17 cellular contexts compared by ENCODE assay signal in the genomic region with DNA sequence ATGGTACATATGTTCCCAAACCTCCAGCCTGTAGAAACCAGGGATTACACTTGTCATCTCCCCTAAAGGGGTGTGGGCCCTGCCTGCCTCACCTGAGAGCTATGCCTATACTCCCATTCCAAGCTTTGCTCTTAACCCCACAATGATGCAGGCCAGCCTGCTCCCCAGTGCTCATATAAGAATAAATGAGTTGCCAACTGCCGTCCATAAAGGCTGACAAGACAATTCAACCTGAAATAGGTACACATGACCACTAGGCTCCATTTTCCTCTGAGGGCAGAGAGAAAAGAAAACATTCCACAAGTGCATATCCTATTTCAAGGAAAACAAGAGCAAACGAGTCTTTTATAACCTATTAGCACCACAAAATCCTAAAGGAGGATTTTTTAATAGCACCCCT. TPM values are rescaled to one million over a fixed set of nuclear protein-coding genes. Genes with fewer than 3 reads are reported as not detected.
DNase-seq lines count a peak whose midpoint lies in the region; ATAC-seq and TF ChIP-seq lines count a peak whose summit lies in the region.
"Had no signal": no experiment of that assay in that cellular context is flagged by ENCODE, and none has a peak within 500 bp of the region (broad histone marks: within the 10 kb centered on the region; RNA-seq: fewer than 3 reads in every experiment).

No MANE protein-coding gene starts in this region.

- WGBS in upper lobe of left lung, 2 donors, result 81 to 82% methylated on average over 2 of the region's 2 CpGs

- no peak for DNase-seq in activated CD4-positive, alpha-beta memory T cell treated with anti-CD3 and anti-CD28 coated beads for 36 hours
- no peak for DNase-seq in activated CD4-positive, alpha-beta memory T cell treated with anti-CD3 and anti-CD28 coated beads, Interleukin-2, amount 10 ng/mL, durations not matched to agents 7 days and 5 days
- DNase-seq in DMS53 (lab: John Stamatoyannopoulos, UW) (peak; percentile 53), mesothelial cell of epicardium (ENCODE audit: low spot score in 2 of 2, unreplicated experiment in 2 of 2) (peak in 1 of 2 experiments; percentile 36), upper lobe of left lung (no peak), NCI-H226 (no peak), upper lobe of right lung (no peak)
- no peak for DNase-seq in activated naive CD8-positive, alpha-beta T cell treated with anti-CD3 and anti-CD28 coated beads, Interleukin-2, amount 10 ng/mL, durations not matched to agents 7 days and 5 days
- DNase-seq: anterior cingulate cortex, glutamatergic neuron, NCI-H187, NCI-H774 had no signal

- no peak for TF ChIP-seq POLR2A in upper lobe of left lung (IDR thresholded peaks at IDR 0.05)

- no peak for TF ChIP-seq EP300 in upper lobe of left lung (IDR thresholded peaks at IDR 0.05)

- POLR2A ChIA-PET in activated CD4-positive, alpha-beta memory T cell treated with anti-CD3 and anti-CD28 coated beads for 36 hours (lab: Charles Lee), result no interaction called here
- POLR2A ChIA-PET in activated CD4-positive, alpha-beta memory T cell treated with anti-CD3 and anti-CD28 coated beads, Interleukin-2, amount 10 ng/mL, durations not matched to agents 7 days and 5 days (lab: Charles Lee), result interaction anchor here (1.0 to 2.3 kb wide), 4 partner anchors 10 to 37 kb away, joined by 3 to 11 read pairs (median 6); a partner anchor contains a TSS
- POLR2A ChIA-PET in activated naive CD8-positive, alpha-beta T cell treated with anti-CD3 and anti-CD28 coated beads, Interleukin-2, amount 10 ng/mL, durations not matched to agents 7 days and 5 days (lab: Charles Lee), result interaction anchor here (0.7 to 2.7 kb wide), 3 partner anchors 29 to 109 kb away, joined by 4 to 10 read pairs (median 5); a partner anchor contains a TSS

- peaks cover 0 to 87% (median 46%) of the 10 kb centered on the region in 4 donors for H3K36me3 ChIP-seq in upper lobe of left lung
- peaks cover 72% of the 10 kb centered on the region for H3K36me3 ChIP-seq in upper lobe of right lung
- H3K36me3 ChIP-seq: ovary had no signal

- H3K4me3 Mint-ChIP-seq in activated CD4-positive, alpha-beta memory T cell treated with anti-CD3 and anti-CD28 coated beads for 36 hours, result no peak overlapping the region
- no peak overlapping the region for H3K4me3 Mint-ChIP-seq in activated CD4-positive, alpha-beta memory T cell treated with anti-CD3 and anti-CD28 coated beads, Interleukin-2, amount 10 ng/mL, durations not matched to agents 7 days and 5 days
- H3K4me3 Mint-ChIP-seq in activated naive CD8-positive, alpha-beta T cell treated with anti-CD3 and anti-CD28 coated beads, Interleukin-2, amount 10 ng/mL, durations not matched to agents 7 days and 5 days, result no peak overlapping the region
- no peak overlapping the region for H3K4me3 Mint-ChIP-seq in mesothelial cell of epicardium

- peaks cover 40% of the 10 kb centered on the region for H3K4me1 Mint-ChIP-seq in activated CD4-positive, alpha-beta memory T cell treated with anti-CD3 and anti-CD28 coated beads for 36 hours (ENCODE audit: low read depth)
- peaks cover 11% of the 10 kb centered on the region for H3K4me1 Mint-ChIP-seq in activated CD4-positive, alpha-beta memory T cell treated with anti-CD3 and anti-CD28 coated beads, Interleukin-2, amount 10 ng/mL, durations not matched to agents 7 days and 5 days
- H3K4me1 Mint-ChIP-seq in activated naive CD8-positive, alpha-beta T cell treated with anti-CD3 and anti-CD28 coated beads, Interleukin-2, amount 10 ng/mL, durations not matched to agents 7 days and 5 days, result peaks cover 32% of the 10 kb centered on the region
- peaks cover 13% of the 10 kb centered on the region for H3K4me1 Mint-ChIP-seq in mesothelial cell of epicardium

- intact Hi-C loops in activated CD4-positive, alpha-beta memory T cell treated with anti-CD3 and anti-CD28 coated beads for 36 hours (cut with micrococcal nuclease), result no loop called here
- intact Hi-C loops in upper lobe of right lung (cut with DNase I), result no loop called here

- H3K9me3 ChIP-seq in upper lobe of left lung, result no peaks in the 10 kb centered on the region
- H3K9me3 ChIP-seq in upper lobe of right lung, result no peaks in the 10 kb centered on the region
- H3K9me3 ChIP-seq: ovary, tibial nerve had no signal

- peaks cover 28 to 65% (median 35%) of the 10 kb centered on the region in 4 donors for H3K4me1 ChIP-seq in upper lobe of left lung
- H3K4me1 ChIP-seq in upper lobe of right lung, result peaks cover 28% of the 10 kb centered on the region

- TF ChIP-seq CTCF in mesothelial cell of epicardium (IDR thresholded peaks at IDR 0.05; ENCODE audit: unreplicated experiment) (no peak), upper lobe of left lung (IDR thresholded peaks at IDR 0.05) (no peak), upper lobe of right lung (IDR thresholded peaks at IDR 0.05) (no peak)

- H3K4me3 ChIP-seq in upper lobe of left lung (no peak overlapping the region), upper lobe of right lung (no peak overlapping the region)
- H3K4me3 ChIP-seq: coronary artery, ovary, tibial nerve had no signal

- CTCF ChIA-PET in activated CD4-positive, alpha-beta memory T cell treated with anti-CD3 and anti-CD28 coated beads for 36 hours (lab: Charles Lee), result interaction anchor here (0.8 to 28.4 kb wide), 6 partner anchors 10 to 122 kb away, joined by 3 to 981 read pairs (median 4); no protein-coding TSS in a partner anchor
- CTCF ChIA-PET in activated CD4-positive, alpha-beta memory T cell treated with anti-CD3 and anti-CD28 coated beads, Interleukin-2, amount 10 ng/mL, durations not matched to agents 7 days and 5 days (lab: Charles Lee), result interaction anchor here (0.7 to 19.9 kb wide), 5 partner anchors 9 to 253 kb away, joined by 3 to 348 read pairs (median 8); a partner anchor contains a TSS

- peak overlapping the region; percentile 55 for H3K27ac Mint-ChIP-seq in activated CD4-positive, alpha-beta memory T cell treated with anti-CD3 and anti-CD28 coated beads for 36 hours
- no peak overlapping the region for H3K27ac Mint-ChIP-seq in activated CD4-positive, alpha-beta memory T cell treated with anti-CD3 and anti-CD28 coated beads, Interleukin-2, amount 10 ng/mL, durations not matched to agents 7 days and 5 days
- peak overlapping the region; percentile 59 for H3K27ac Mint-ChIP-seq in activated naive CD8-positive, alpha-beta T cell treated with anti-CD3 and anti-CD28 coated beads, Interleukin-2, amount 10 ng/mL, durations not matched to agents 7 days and 5 days
- H3K27ac Mint-ChIP-seq in mesothelial cell of epicardium, result peak overlapping the region; percentile 33

- H3K27me3 ChIP-seq in upper lobe of left lung (no peaks in the 10 kb centered on the region), upper lobe of right lung (no peaks in the 10 kb centered on the region)
- H3K27me3 ChIP-seq: ovary, tibial nerve had no signal

- no peaks in the 10 kb centered on the region for H3K9me3 Mint-ChIP-seq in activated CD4-positive, alpha-beta memory T cell treated with anti-CD3 and anti-CD28 coated beads for 36 hours
- H3K9me3 Mint-ChIP-seq in activated CD4-positive, alpha-beta memory T cell treated with anti-CD3 and anti-CD28 coated beads, Interleukin-2, amount 10 ng/mL, durations not matched to agents 7 days and 5 days, result no peaks in the 10 kb centered on the region
- H3K9me3 Mint-ChIP-seq in activated naive CD8-positive, alpha-beta T cell treated with anti-CD3 and anti-CD28 coated beads, Interleukin-2, amount 10 ng/mL, durations not matched to agents 7 days and 5 days, result no peaks in the 10 kb centered on the region
- no peaks in the 10 kb centered on the region for H3K9me3 Mint-ChIP-seq in mesothelial cell of epicardium

- H3K27ac ChIP-seq in upper lobe of left lung, result no peak overlapping the region
- no peak overlapping the region for H3K27ac ChIP-seq in upper lobe of right lung
- H3K27ac ChIP-seq: coronary artery, ovary had no signal

- no peaks in the 10 kb centered on the region for H3K27me3 Mint-ChIP-seq in activated CD4-positive, alpha-beta memory T cell treated with anti-CD3 and anti-CD28 coated beads for 36 hours
- H3K27me3 Mint-ChIP-seq in activated CD4-positive, alpha-beta memory T cell treated with anti-CD3 and anti-CD28 coated beads, Interleukin-2, amount 10 ng/mL, durations not matched to agents 7 days and 5 days, result no peaks in the 10 kb centered on the region
- H3K27me3 Mint-ChIP-seq in activated naive CD8-positive, alpha-beta T cell treated with anti-CD3 and anti-CD28 coated beads, Interleukin-2, amount 10 ng/mL, durations not matched to agents 7 days and 5 days, result no peaks in the 10 kb centered on the region
- H3K27me3 Mint-ChIP-seq in mesothelial cell of epicardium (ENCODE audit: low read depth), result no peaks in the 10 kb centered on the region

- ATAC-seq in activated naive CD8-positive, alpha-beta T cell treated with anti-CD3 and anti-CD28 coated beads, Interleukin-2, amount 10 ng/mL, durations not matched to agents 7 days and 5 days (ENCODE audit: low read depth), result no peak
- ATAC-seq in upper lobe of left lung (ENCODE audit: low FRiP score in 2 of 2), result no peak
- no peak for ATAC-seq in upper lobe of right lung
- ATAC-seq: HCT116 had no signal

- H3K36me3 Mint-ChIP-seq in activated CD4-positive, alpha-beta memory T cell treated with anti-CD3 and anti-CD28 coated beads for 36 hours, result peaks cover 54% of the 10 kb centered on the region
- H3K36me3 Mint-ChIP-seq in activated CD4-positive, alpha-beta memory T cell treated with anti-CD3 and anti-CD28 coated beads, Interleukin-2, amount 10 ng/mL, durations not matched to agents 7 days and 5 days (ENCODE audit: low read depth), result peaks cover 49% of the 10 kb centered on the region
- H3K36me3 Mint-ChIP-seq in activated naive CD8-positive, alpha-beta T cell treated with anti-CD3 and anti-CD28 coated beads, Interleukin-2, amount 10 ng/mL, durations not matched to agents 7 days and 5 days, result peaks cover 29% of the 10 kb centered on the region
- peaks cover 20% of the 10 kb centered on the region for H3K36me3 Mint-ChIP-seq in mesothelial cell of epicardium

RNA-seq across cellular contexts. Expression of a gene that starts 28.4 kb away (rescaled TPM):
- total RNA-seq in activated CD4-positive, alpha-beta memory T cell treated with anti-CD3 and anti-CD28 coated beads for 36 hours, result 100 to 1,000 TPM; 284 to 286 TPM
- total RNA-seq in activated CD4-positive, alpha-beta memory T cell treated with anti-CD3 and anti-CD28 coated beads, Interleukin-2, amount 10 ng/mL, durations not matched to agents 7 days and 5 days, result 100 to 1,000 TPM; 197 to 205 TPM
- 100 to 1,000 TPM; 193 to 206 TPM for total RNA-seq in activated naive CD8-positive, alpha-beta T cell treated with anti-CD3 and anti-CD28 coated beads, Interleukin-2, amount 10 ng/mL, durations not matched to agents 7 days and 5 days
- total RNA-seq in mesothelial cell of epicardium, result 342 to 352 TPM (median 344 TPM) in 3 replicates
- total RNA-seq in upper lobe of left lung, result 100 to 1,000 TPM in 5 of 6 donors, 10 to 100 TPM in 1; 24.1 to 232 (median 162) TPM
- 234 TPM for total RNA-seq in upper lobe of right lung

RNA-seq across cellular contexts. Expression of a gene that starts 33.8 kb away (rescaled TPM):
- 10 to 100 TPM; 59.3 to 65.6 TPM for total RNA-seq in activated CD4-positive, alpha-beta memory T cell treated with anti-CD3 and anti-CD28 coated beads for 36 hours
- total RNA-seq in activated CD4-positive, alpha-beta memory T cell treated with anti-CD3 and anti-CD28 coated beads, Interleukin-2, amount 10 ng/mL, durations not matched to agents 7 days and 5 days, result 10 to 100 TPM; 19.2 to 21.9 TPM
- 100 to 1,000 TPM; 283 to 315 TPM for total RNA-seq in activated naive CD8-positive, alpha-beta T cell treated with anti-CD3 and anti-CD28 coated beads, Interleukin-2, amount 10 ng/mL, durations not matched to agents 7 days and 5 days
- 7.5 to 9.0 TPM (median 8.0 TPM) in 3 replicates for total RNA-seq in mesothelial cell of epicardium
- total RNA-seq in upper lobe of left lung, result 1 to 10 TPM; 3.5 to 7.4 (median 5.8) TPM
- total RNA-seq in upper lobe of right lung, result 7.0 TPM
- total RNA-seq: HT1080 had no signal

Comparison
In these comparisons a context has a peak if more than half of its experiments do, and no peak if none do; other contexts are left out.
1. RNA of a gene that starts 33.8 kb away (total RNA-seq): 283 to 315 TPM in activated naive CD8-positive, alpha-beta T cell treated with anti-CD3 and anti-CD28 coated beads, Interleukin-2, amount 10 ng/mL, durations not matched to agents 7 days and 5 days; 59.3 to 65.6 TPM in activated CD4-positive, alpha-beta memory T cell treated with anti-CD3 and anti-CD28 coated beads for 36 hours, 19.2 to 21.9 TPM in activated CD4-positive, alpha-beta memory T cell treated with anti-CD3 and anti-CD28 coated beads, Interleukin-2, amount 10 ng/mL, durations not matched to agents 7 days and 5 days, 7.5 to 9.0 TPM in mesothelial cell of epicardium, 7.0 TPM in upper lobe of right lung (single experiment) and 3.5 to 7.4 TPM in upper lobe of left lung; every median in the first group is over 4 times any median in the second.